2 cellular contexts compared by ENCODE assay signal in genomic region chr3:124747111-124747981, GRCh38.
TF ChIP-seq lines count a peak whose summit lies in the region.

No MANE protein-coding gene starts in this region.

TF ChIP-seq in SK-N-SH, 30 proteins besides CTCF, POLR2A, EP300 and RAD21 (continued from another document):
- TF ChIP-seq GABPA (IDR thresholded peaks at IDR 0.05; ENCODE audit: low read depth): no peak

TF ChIP-seq in HepG2, 621 proteins besides CTCF, POLR2A, EP300 and RAD21 (continued from another document):
- TF ChIP-seq SNAI1 (CRISPR knock-in tag; IDR thresholded peaks at IDR 0.05; ENCODE audit: borderline replicate concordance) (no peak), RBM22 (optimal IDR thresholded peaks at IDR 0.05; ENCODE audit: low read length) (peak; percentile 83), AKAP8 (CRISPR knock-in tag; IDR thresholded peaks at IDR 0.05) (no peak), POLR2G (IDR thresholded peaks at IDR 0.05; ENCODE audit: low read depth, low read length) (peak; percentile 59; the same call in 1 of the 2 replicates), ZFP36L1 (CRISPR knock-in tag; IDR thresholded peaks at IDR 0.05) (no peak), YEATS2 (CRISPR knock-in tag; IDR thresholded peaks at IDR 0.05; ENCODE audit: borderline replicate concordance) (no peak), TMF1 (CRISPR knock-in tag; IDR thresholded peaks at IDR 0.05; ENCODE audit: low read depth) (no peak), ZSCAN22 (CRISPR knock-in tag; IDR thresholded peaks at IDR 0.05) (no peak), MED13 (CRISPR knock-in tag; IDR thresholded peaks at IDR 0.05) (no peak), TARDBP (CRISPR knock-in tag; IDR thresholded peaks at IDR 0.05) (0 out of 2 replicates have a peak, but pooled peaks have one; percentile 32), RNF219 (CRISPR knock-in tag; IDR thresholded peaks at IDR 0.05) (no peak), AGO2 (optimal IDR thresholded peaks at IDR 0.05; ENCODE audit: low read depth, low read length) (peak; percentile 62)
